Comparison of ENCODE assay signal across 8 cellular contexts in the genomic region with DNA sequence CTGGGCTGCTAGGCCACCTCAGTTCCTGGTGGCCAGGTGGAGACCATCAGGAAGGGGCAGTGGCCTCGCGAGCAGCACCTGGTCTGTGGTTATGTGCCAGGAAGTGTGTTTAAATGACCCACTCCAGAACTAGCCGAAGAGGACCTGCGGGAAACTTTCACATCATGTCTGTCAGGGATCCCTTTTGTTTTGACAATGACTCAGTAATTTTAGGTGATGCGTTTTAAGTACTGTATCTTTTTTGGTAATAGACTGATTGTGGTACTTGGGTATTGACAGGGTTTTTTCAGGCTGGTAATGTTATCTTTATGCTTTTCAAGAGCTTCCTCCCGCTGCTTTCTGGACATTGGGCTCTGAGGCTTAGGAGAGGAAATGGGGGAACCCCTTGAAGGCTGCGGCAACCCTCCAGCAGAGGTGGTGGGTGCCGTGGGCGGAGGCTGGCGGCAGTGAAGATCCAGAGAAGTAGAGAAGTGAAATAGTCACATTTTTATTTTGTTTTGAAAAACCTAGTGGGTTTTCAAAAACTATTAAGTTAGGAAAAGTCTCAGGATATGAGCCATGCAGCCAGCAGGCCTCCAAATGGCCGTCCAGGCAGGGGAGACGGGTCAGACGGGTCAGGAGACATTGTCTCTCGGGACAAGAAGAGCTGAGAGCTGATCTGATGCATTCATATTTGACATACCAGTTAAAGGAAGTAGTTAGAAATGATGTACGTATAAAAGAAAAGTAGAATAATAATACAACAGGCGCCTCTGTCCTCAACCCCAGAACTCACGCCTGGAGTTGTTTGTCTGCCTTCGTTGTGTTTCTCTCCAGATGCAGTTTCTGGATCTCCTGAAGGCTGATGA. TPM values are rescaled to one million over a fixed set of nuclear protein-coding genes. Genes with fewer than 3 reads are reported as not detected.
DNase-seq lines count a peak whose midpoint lies in the region; ATAC-seq and TF ChIP-seq lines count a peak whose summit lies in the region.

No MANE protein-coding gene starts in this region.

- DNase-seq in SW480 (ENCODE audit: low spot score), result peak; percentile 31
- DNase-seq in epithelial cell of esophagus (ENCODE audit: low read depth), result peak; percentile 28
- DNase-seq in stimulated activated CD8-positive, alpha-beta memory T cell treated with anti-CD3 and anti-CD28 coated beads, Interleukin-7, amount 100 ng/mL, for 48 hours (ENCODE audit: extremely low read depth in 1 of 2, low read depth in 1 of 2), result peak; percentile 47 to 67
- DNase-seq in hypothalamus (lab: John Stamatoyannopoulos, UW), result no peak
- no peak for DNase-seq in NCI-H2227 treated with DMSO at 0.1 percent for 48 hours (lab: John Stamatoyannopoulos, UW)
- DNase-seq in mucosa of gallbladder (ENCODE audit: low spot score), result no peak

- TF ChIP-seq CTCF in epithelial cell of esophagus (IDR thresholded peaks at IDR 0.05; ENCODE audit: insufficient read depth, low read depth, low read length, missing control alignments), result no peak

- H3K4me3 ChIP-seq in epithelial cell of esophagus (ENCODE audit: low read length), result no peak overlapping the region

- ATAC-seq in GM18519 (IDR thresholded peaks at IDR 0.05; ENCODE audit: low FRiP score, unreplicated experiment) (peak; percentile 64), HG02623 (IDR thresholded peaks at IDR 0.05; ENCODE audit: unreplicated experiment) (peak; percentile 84)

RNA-seq across cellular contexts. Expression of a gene that starts 27.7 kb away (rescaled TPM):
- total RNA-seq in mucosa of gallbladder, result 28.1 TPM

RNA-seq across cellular contexts. Expression of a gene that starts 53.3 kb away (rescaled TPM):
- 71.5 TPM for total RNA-seq in mucosa of gallbladder

Comparison
In these comparisons a context has a peak if more than half of its experiments do, and no peak if none do; other contexts are left out.
1. DNase-seq: peak in SW480 (single experiment), epithelial cell of esophagus (single experiment) and stimulated activated CD8-positive, alpha-beta memory T cell treated with anti-CD3 and anti-CD28 coated beads, Interleukin-7, amount 100 ng/mL, for 48 hours (2 of 2); none in hypothalamus (0 of 51), NCI-H2227 treated with DMSO at 0.1 percent for 48 hours (single experiment) and mucosa of gallbladder (single experiment).